1 cellular context compared by ENCODE assay signal in the genomic region with DNA sequence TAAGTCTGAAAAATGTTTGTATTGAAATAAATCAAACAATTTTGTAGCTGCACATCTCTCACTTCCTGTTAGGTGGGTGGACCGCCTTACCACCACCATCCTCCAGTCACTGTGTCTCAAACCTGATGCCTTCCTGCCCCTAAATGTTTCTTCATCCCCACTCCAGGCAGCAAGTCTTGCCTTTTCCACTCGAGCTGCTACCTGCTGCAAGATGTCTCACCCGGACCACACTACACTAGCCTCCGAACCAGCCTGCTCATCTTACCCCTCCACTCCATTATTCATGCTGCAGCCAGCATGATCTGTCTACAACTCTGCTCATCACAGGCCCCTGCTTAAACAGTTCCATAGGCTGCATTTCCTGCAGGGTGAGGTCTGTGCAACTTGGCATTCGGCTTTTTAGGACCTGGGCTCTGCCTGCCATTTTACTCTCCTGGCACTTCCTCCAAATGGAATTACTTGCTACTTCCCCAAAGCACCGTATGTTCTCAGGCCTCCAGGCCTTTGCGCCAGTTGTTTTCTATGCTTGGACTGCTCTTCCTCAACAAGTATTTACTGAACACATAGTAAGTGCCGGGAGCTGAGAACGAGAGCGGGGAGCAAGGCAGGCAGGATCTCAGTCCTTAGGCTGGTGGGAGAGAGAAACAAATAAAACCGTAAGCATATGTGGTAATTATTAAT.
A peak's percentile ranks its signal among the peaks of the same experiment; 100 is the strongest.
TF ChIP-seq lines count a peak whose summit lies in the region.

No MANE protein-coding gene starts in this region.

TF ChIP-seq in GM12878, 131 proteins besides CTCF, POLR2A, EP300 and RAD21:
- TF ChIP-seq SPI1 (IDR thresholded peaks at IDR 0.05; ENCODE audit: borderline replicate concordance, insufficient read depth, low read depth, low read length) (peak; percentile 21; the same call in 1 of the 2 replicates), MTA2 (IDR thresholded peaks at IDR 0.05; ENCODE audit: low read depth) (no peak)
TF ChIP-seq in GM12878: peak in this region for 1.
